Comparison of ENCODE assay signal across 13 cellular contexts in genomic region chr2:8389373-8390108, GRCh38.
DNase-seq lines count a peak whose midpoint lies in the region; ATAC-seq and TF ChIP-seq lines count a peak whose summit lies in the region.
"Had no signal": no experiment of that assay in that cellular context is flagged by ENCODE, and none has a peak within 500 bp of the region (broad histone marks: within the 10 kb centered on the region; RNA-seq: fewer than 3 reads in every experiment).

No MANE protein-coding gene starts in this region.

- no peaks in the 10 kb centered on the region for H4K20me1 ChIP-seq in hepatocyte (ENCODE audit: insufficient read depth, poor library complexity, severe bottlenecking)

- intact Hi-C loops in posterior vena cava (cut with DNase I), result no loop called here

- peak; percentile 53 for ATAC-seq in HG03354 (IDR thresholded peaks at IDR 0.05; ENCODE audit: poor library complexity, severe bottlenecking, unreplicated experiment)
- no peak for ATAC-seq in stimulated activated effector memory CD8-positive, alpha-beta T cell treated with anti-CD3 and anti-CD28 coated beads, Interleukin-12 subunit alpha, Interleukin-12 subunit beta, amount 100 ng/mL, for 72 hours

- DNase-seq in A172 (ENCODE audit: low spot score) (peak; percentile 55), adipocyte (ENCODE audit: low read depth) (peak; percentile 53), hepatocyte (ENCODE audit: low spot score) (peak; percentile 29), DMS79 (lab: John Stamatoyannopoulos, UW) (no peak), GM20000 (ENCODE audit: low spot score) (no peak), posterior vena cava (ENCODE audit: low spot score) (no peak)
- DNase-seq in stimulated activated effector memory CD8-positive, alpha-beta T cell treated with anti-CD3 and anti-CD28 coated beads, Interleukin-12 subunit alpha, Interleukin-12 subunit beta, amount 100 ng/mL, for 72 hours (ENCODE audit: low spot score in 2 of 2), result no peak
- DNase-seq: activated CD4-positive, alpha-beta T cell treated with anti-CD3 and anti-CD28 coated beads, Interleukin-2, amount 50 U/mL, for 4 hours; NCI-H1417; NCI-H510A; T1000 had no signal

- no peak for TF ChIP-seq CTCF in hepatocyte (IDR thresholded peaks at IDR 0.05; ENCODE audit: poor library complexity)
- no peak for TF ChIP-seq CTCF in GM20000 (IDR thresholded peaks at IDR 0.05; ENCODE audit: extremely low read depth, missing control alignments)

- H3K27ac Mint-ChIP-seq in stimulated activated effector memory CD8-positive, alpha-beta T cell treated with anti-CD3 and anti-CD28 coated beads, Interleukin-12 subunit alpha, Interleukin-12 subunit beta, amount 100 ng/mL, for 72 hours, result no peak overlapping the region
- H3K27ac Mint-ChIP-seq: activated T-helper 2 cell treated with anti-CD3 and anti-CD28 coated beads, Interferon-gamma antibody, Interleukin-2, Interleukin-4, amounts not matched to agents 10 μg/mL and 5 μg/mL and 100 μg/mL, durations not matched to agents 14 hours and 24 hours and 36 hours had no signal

- H3K27ac ChIP-seq in hepatocyte, result peak overlapping the region; percentile 75

- no peak overlapping the region for H3K4me3 ChIP-seq in adipocyte (ENCODE audit: low read length)
- H3K4me3 ChIP-seq in hepatocyte, result no peak overlapping the region

- H2AFZ ChIP-seq in hepatocyte, result no peak overlapping the region

- H3K9me2 ChIP-seq in hepatocyte (replicated peaks; ENCODE audit: insufficient read depth), result no peaks in the 10 kb centered on the region

- H3K9ac ChIP-seq in adipocyte (ENCODE audit: low read length), result no peak overlapping the region

- H3K9me3 ChIP-seq in adipocyte (ENCODE audit: control insufficient read depth, low read length) (no peaks in the 10 kb centered on the region), hepatocyte (ENCODE audit: low read depth) (no peaks in the 10 kb centered on the region)

- 43% methylated on average over 4 of the region's 4 CpGs for WGBS in hepatocyte (ENCODE audit: low lambda C conversion rate, missing lambda C conversion rate)

- no peaks in the 10 kb centered on the region for H3K36me3 ChIP-seq in adipocyte (ENCODE audit: control insufficient read depth, insufficient read depth, low read length, severe bottlenecking)
- H3K36me3 ChIP-seq in hepatocyte (replicated peaks; ENCODE audit: insufficient read depth, low read depth), result no peaks in the 10 kb centered on the region

- peaks cover 26% of the 10 kb centered on the region for H3K36me3 Mint-ChIP-seq in stimulated activated effector memory CD8-positive, alpha-beta T cell treated with anti-CD3 and anti-CD28 coated beads, Interleukin-12 subunit alpha, Interleukin-12 subunit beta, amount 100 ng/mL, for 72 hours

- H3K4me3 Mint-ChIP-seq in stimulated activated effector memory CD8-positive, alpha-beta T cell treated with anti-CD3 and anti-CD28 coated beads, Interleukin-12 subunit alpha, Interleukin-12 subunit beta, amount 100 ng/mL, for 72 hours, result no peak overlapping the region

- peak overlapping the region; percentile 37 for H3K4me2 ChIP-seq in hepatocyte

- no peaks in the 10 kb centered on the region for H3K79me2 ChIP-seq in hepatocyte

- H3K27me3 ChIP-seq in adipocyte (replicated peaks; ENCODE audit: control insufficient read depth, insufficient read depth, low read length), result no peaks in the 10 kb centered on the region
- H3K27me3 ChIP-seq in hepatocyte, result no peaks in the 10 kb centered on the region

- H3K4me1 Mint-ChIP-seq in stimulated activated effector memory CD8-positive, alpha-beta T cell treated with anti-CD3 and anti-CD28 coated beads, Interleukin-12 subunit alpha, Interleukin-12 subunit beta, amount 100 ng/mL, for 72 hours, result peaks cover 13% of the 10 kb centered on the region

- H3K9me3 Mint-ChIP-seq in stimulated activated effector memory CD8-positive, alpha-beta T cell treated with anti-CD3 and anti-CD28 coated beads, Interleukin-12 subunit alpha, Interleukin-12 subunit beta, amount 100 ng/mL, for 72 hours, result no peaks in the 10 kb centered on the region

- H3K4me1 ChIP-seq in adipocyte (ENCODE audit: control insufficient read depth, insufficient read depth, low read length) (peaks cover 10% of the 10 kb centered on the region), hepatocyte (ENCODE audit: insufficient read depth) (peaks cover 8% of the 10 kb centered on the region)

Comparison
In these comparisons a context has a peak if more than half of its experiments do, and no peak if none do; other contexts are left out.
1. DNase-seq: peak in A172 (single experiment), adipocyte (single experiment) and hepatocyte (single experiment); none in DMS79 (single experiment), GM20000 (single experiment), posterior vena cava (single experiment) and stimulated activated effector memory CD8-positive, alpha-beta T cell treated with anti-CD3 and anti-CD28 coated beads, Interleukin-12 subunit alpha, Interleukin-12 subunit beta, amount 100 ng/mL, for 72 hours (0 of 2).